Comparison of ENCODE assay signal across 1 cellular context in genomic region chr14:70168401-70168800, GRCh38.
TF ChIP-seq lines count a peak whose summit lies in the region.

No MANE protein-coding gene starts in this region.

TF ChIP-seq in WTC11, 78 proteins besides CTCF, POLR2A, EP300 and RAD21 (continued from another document):
- TF ChIP-seq ERG (CRISPR knock-in tag; IDR thresholded peaks at IDR 0.05) = no peak
